1 cellular context compared by ENCODE assay signal in genomic region chr1:211381481-211382181, GRCh38.
TF ChIP-seq lines count a peak whose summit lies in the region.

No MANE protein-coding gene starts in this region.

TF ChIP-seq in HepG2, 621 proteins besides CTCF, POLR2A, EP300 and RAD21 (continued from another document):
- TF ChIP-seq LRRFIP1 (CRISPR knock-in tag; conservative IDR thresholded peaks at IDR 0.05) (no peak), GZF1 (CRISPR knock-in tag; IDR thresholded peaks at IDR 0.05) (no peak)
